ENCODE assay signal across 8 cellular contexts in genomic region chr10:120221873-120222485, GRCh38.
DNase-seq lines count a peak whose midpoint lies in the region; ATAC-seq, FAIRE-seq and TF ChIP-seq lines count a peak whose summit lies in the region.

No MANE protein-coding gene starts in this region.

- TF ChIP-seq CTCF in Calu3 (IDR thresholded peaks at IDR 0.05; ENCODE audit: unreplicated experiment) = peak; percentile 58
- TF ChIP-seq CTCF in epithelial cell of esophagus (IDR thresholded peaks at IDR 0.05; ENCODE audit: insufficient read depth, low read depth, low read length, missing control alignments) = peak; percentile 65
- peak; percentile 57 for TF ChIP-seq CTCF in smooth muscle cell (IDR thresholded peaks at IDR 0.05; ENCODE audit: borderline replicate concordance, insufficient read depth, poor library complexity, severe bottlenecking)
- TF ChIP-seq CTCF in lower leg skin (IDR thresholded peaks at IDR 0.05) = no peak

- no peak overlapping the region for H3K4me2 ChIP-seq in smooth muscle cell

- no peaks in the 10 kb centered on the region for H3F3A ChIP-seq in smooth muscle cell (ENCODE audit: low read depth)

- DNase-seq in Calu3 = peak; percentile 48
- DNase-seq in H54 (ENCODE audit: insufficient read length, low spot score) = peak; percentile 7
- peak; percentile 12 for DNase-seq in NOMO-1 treated with dmso at 0.1 percent for 144 hours (lab: John Stamatoyannopoulos, UW; ENCODE audit: unreplicated experiment)
- DNase-seq in epithelial cell of esophagus (ENCODE audit: low read depth) = peak; percentile 69
- no peak for DNase-seq in smooth muscle cell (lab: John Stamatoyannopoulos, UW; ENCODE audit: unreplicated experiment)
- DNase-seq in NCI-H1694 (lab: John Stamatoyannopoulos, UW) = no peak
- DNase-seq in lower leg skin (ENCODE audit: low spot score in 2 of 2) = no peak

- no peaks in the 10 kb centered on the region for H3K36me3 Mint-ChIP-seq in Calu3 (ENCODE audit: insufficient read depth, unreplicated experiment)

- 48% methylated on average over 4 of the region's 4 CpGs for WGBS in smooth muscle cell (ENCODE audit: low lambda C conversion rate)
- 36 to 46% methylated on average over 4 of the region's 4 CpGs for WGBS in lower leg skin, 2 donors

- no peak for FAIRE-seq in H54 (lab: Jason Lieb, UNC)

- H3K9me3 Mint-ChIP-seq in Calu3 (ENCODE audit: low read depth, unreplicated experiment) = no peaks in the 10 kb centered on the region

- H3K36me3 ChIP-seq in smooth muscle cell (ENCODE audit: low read depth) = no peaks in the 10 kb centered on the region

- no peaks in the 10 kb centered on the region for H3K4me1 ChIP-seq in smooth muscle cell (ENCODE audit: low read depth)

- no peak overlapping the region for H3K4me3 Mint-ChIP-seq in Calu3 (ENCODE audit: low read depth, unreplicated experiment)

- no peak overlapping the region for H2AFZ ChIP-seq in smooth muscle cell (ENCODE audit: low read depth)

- H3K4me1 Mint-ChIP-seq in Calu3 (ENCODE audit: low read depth, unreplicated experiment) = no peaks in the 10 kb centered on the region

- TF ChIP-seq POLR2A in H54 (IDR thresholded peaks at IDR 0.05; ENCODE audit: low read depth, low read length) (no peak), lower leg skin (IDR thresholded peaks at IDR 0.05) (no peak)

- no peaks in the 10 kb centered on the region for H3K79me2 ChIP-seq in smooth muscle cell (ENCODE audit: low read depth)

- H3K4me3 ChIP-seq in epithelial cell of esophagus (ENCODE audit: low read length) (no peak overlapping the region), smooth muscle cell (no peak overlapping the region), lower leg skin (ENCODE audit: low read depth, poor library complexity, severe bottlenecking) (no peak overlapping the region)

- peaks cover 16% of the 10 kb centered on the region for H3K27me3 Mint-ChIP-seq in Calu3 (ENCODE audit: unreplicated experiment)

- CTCF ChIA-PET in Calu3 (lab: Charles Lee) = interaction anchor here (0.7 to 1.8 kb wide), 4 partner anchors 88 to 116 kb away, joined by 3 to 12 read pairs (median 4); no protein-coding TSS in a partner anchor

- no peaks in the 10 kb centered on the region for H3K9me3 ChIP-seq in smooth muscle cell (replicated peaks; ENCODE audit: low read depth)

- H3K27ac Mint-ChIP-seq in Calu3 (ENCODE audit: unreplicated experiment) = no peak overlapping the region

- no peaks in the 10 kb centered on the region for H4K20me1 ChIP-seq in smooth muscle cell (ENCODE audit: low read depth)

- intact Hi-C loops in Calu3 (cut with micrococcal nuclease; ENCODE audit: unreplicated experiment) (loop anchor here (1.0 kb wide), 1 partner anchor 115 kb away; no protein-coding TSS in a partner anchor), lower leg skin (cut with DNase I; ENCODE audit: low total_unique reads) (loop anchor here (5.0 kb wide), 1 partner anchor 670 kb away; no protein-coding TSS in a partner anchor)

- no peak overlapping the region for H3K27ac ChIP-seq in smooth muscle cell (ENCODE audit: low read depth)

- no TSS peak for BruUV-seq in Calu3 (replicated peaks; lab: Mats Ljungman, UMichigan)

- ATAC-seq in GM18907 (IDR thresholded peaks at IDR 0.05; ENCODE audit: unreplicated experiment) = no peak

- no peaks in the 10 kb centered on the region for H3K27me3 ChIP-seq in smooth muscle cell (ENCODE audit: low read depth)

- no peak overlapping the region for H3K9ac ChIP-seq in smooth muscle cell (ENCODE audit: low read depth)

Comparison
In these comparisons a context has a peak if more than half of its experiments do, and no peak if none do; other contexts are left out.
1. DNase-seq: peak in Calu3 (single experiment), H54 (single experiment), NOMO-1 treated with dmso at 0.1 percent for 144 hours (single experiment) and epithelial cell of esophagus (single experiment); none in smooth muscle cell (single experiment), NCI-H1694 (single experiment) and lower leg skin (0 of 2).
2. CTCF ChIP-seq: peak in Calu3 (single experiment), epithelial cell of esophagus (single experiment) and smooth muscle cell (single experiment); none in lower leg skin (0 of 3).